Comparison of ENCODE assay signal across 1 cellular context in the genomic region with DNA sequence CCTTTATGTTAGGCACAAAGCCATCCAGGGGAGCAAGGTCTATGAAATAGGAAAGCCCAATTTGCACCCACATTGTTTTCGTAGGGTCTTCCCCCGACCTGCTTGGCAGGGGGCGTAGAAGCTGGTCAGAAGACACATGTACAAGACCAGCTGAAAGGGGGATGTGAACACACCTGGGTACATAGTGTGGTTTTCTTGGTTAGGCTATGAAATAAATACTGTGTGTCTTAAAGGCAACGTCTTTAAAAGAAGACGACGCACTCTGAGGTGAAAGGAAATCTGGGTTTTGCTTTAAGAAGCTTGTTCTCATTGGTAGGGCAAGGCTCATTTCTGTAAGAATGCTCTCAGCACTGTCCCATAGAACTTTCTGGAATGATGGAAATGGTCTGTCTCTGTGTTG.
TF ChIP-seq lines count a peak whose summit lies in the region.

No MANE protein-coding gene starts in this region.

TF ChIP-seq in endothelial cell of umbilical vein, 7 proteins besides CTCF, POLR2A, EP300 and RAD21 (continued from another document):
- TF ChIP-seq POLR2AphosphoS5 (IDR thresholded peaks at IDR 0.05; ENCODE audit: insufficient read depth, low read depth, low read length) = no peak
